ENCODE assay signal across 15 cellular contexts in genomic region chr20:10649080-10649816, GRCh38. TPM values are rescaled to one million over a fixed set of nuclear protein-coding genes. Genes with fewer than 3 reads are reported as not detected.
DNase-seq lines count a peak whose midpoint lies in the region; ATAC-seq, FAIRE-seq and TF ChIP-seq lines count a peak whose summit lies in the region.
"Had no signal": no experiment of that assay in that cellular context is flagged by ENCODE, and none has a peak within 500 bp of the region (broad histone marks: within the 10 kb centered on the region; RNA-seq: fewer than 3 reads in every experiment).

No MANE protein-coding gene starts in this region.

- H3K27me3 Mint-ChIP-seq in HFFc6 (ENCODE audit: insufficient read depth) = no peaks in the 10 kb centered on the region; the same call in 1 of the 2 replicates

- no peaks in the 10 kb centered on the region for H3K9me3 ChIP-seq in mesodermal cell (ENCODE audit: control insufficient read depth, low read length)
- H3K9me3 ChIP-seq in thoracic aorta = no peaks in the 10 kb centered on the region
- H3K9me3 ChIP-seq in pancreas = no peaks in the 10 kb centered on the region

- H3K27me3 ChIP-seq in thoracic aorta (replicated peaks; ENCODE audit: insufficient read depth) = no peaks in the 10 kb centered on the region
- no peaks in the 10 kb centered on the region for H3K27me3 ChIP-seq in pancreas

- peaks cover 54% of the 10 kb centered on the region for H3K4me1 Mint-ChIP-seq in HFFc6 (ENCODE audit: low read depth)
- H3K4me1 Mint-ChIP-seq: activated naive CD8-positive, alpha-beta T cell treated with anti-CD3 and anti-CD28 coated beads, Interleukin-2, amount 50 U/mL, for 24 hours had no signal

- H3K36me3 Mint-ChIP-seq in HFFc6 (ENCODE audit: low read depth) = peaks cover 26% of the 10 kb centered on the region
- H3K36me3 Mint-ChIP-seq: activated CD4-positive, alpha-beta memory T cell treated with anti-CD3 and anti-CD28 coated beads for 36 hours had no signal

- H3K4me1 ChIP-seq in mesodermal cell (ENCODE audit: control insufficient read depth, insufficient read depth, low read length, poor library complexity, severe bottlenecking) (peaks cover 63% of the 10 kb centered on the region), thoracic aorta (ENCODE audit: control insufficient read depth in 1 of 2, low read depth in 2 of 2) (peaks cover 42 to 96% of the 10 kb centered on the region in 2 donors), pancreas (peaks cover 12 to 19% (median 18%) of the 10 kb centered on the region in 3 donors)

- H3K27ac ChIP-seq in mesodermal cell (ENCODE audit: low read depth, low read length, severe bottlenecking) = peak overlapping the region; percentile 0
- H3K27ac ChIP-seq in thoracic aorta = peak overlapping the region; percentile 98 to 100
- no peak overlapping the region for H3K27ac ChIP-seq in pancreas

- H3K4me3 ChIP-seq in mesodermal cell (ENCODE audit: extremely low read depth, insufficient read depth, low read length, poor library complexity, severe bottlenecking) = no peak overlapping the region
- no peak overlapping the region for H3K4me3 ChIP-seq in thoracic aorta
- H3K4me3 ChIP-seq in pancreas = no peak overlapping the region

- ATAC-seq in thoracic aorta (ENCODE audit: insufficient number of reproducible peaks, low FRiP score, low read depth) (no peak), esophagus mucosa (no peak), pancreas (no peak), GM18873 (IDR thresholded peaks at IDR 0.05; ENCODE audit: low FRiP score, unreplicated experiment) (no peak)
- ATAC-seq: activated naive CD8-positive, alpha-beta T cell treated with anti-CD3 and anti-CD28 coated beads, Interleukin-2, amount 50 U/mL, for 24 hours; activated T-cell treated with anti-CD3 and anti-CD28 coated beads, Interleukin-2, amount 50 U/mL, for 72 hours had no signal

- H3K4me3 Mint-ChIP-seq in HFFc6 = peak overlapping the region; percentile 64; the same call in 1 of the 2 replicates
- H3K4me3 Mint-ChIP-seq: activated CD4-positive, alpha-beta memory T cell treated with anti-CD3 and anti-CD28 coated beads for 36 hours; activated naive CD8-positive, alpha-beta T cell treated with anti-CD3 and anti-CD28 coated beads, Interleukin-2, amount 50 U/mL, for 24 hours; activated T-cell treated with anti-CD3 and anti-CD28 coated beads, Interleukin-2, amount 50 U/mL, for 72 hours had no signal

- intact Hi-C loops in pancreas (cut with DNase I) = no loop called here

- no peak for FAIRE-seq in pancreas (lab: Jason Lieb, UNC)

- peaks cover 98% of the 10 kb centered on the region for H3K36me3 ChIP-seq in mesodermal cell (ENCODE audit: control insufficient read depth, insufficient read depth, low read length)
- peaks cover 72% of the 10 kb centered on the region for H3K36me3 ChIP-seq in thoracic aorta
- H3K36me3 ChIP-seq in pancreas = peaks cover 0 to 82% (median 71%) of the 10 kb centered on the region in 3 donors

- TF ChIP-seq CTCF in HFFc6 (IDR thresholded peaks at IDR 0.05) (no peak), thoracic aorta (IDR thresholded peaks at IDR 0.05) (no peak), pancreas (IDR thresholded peaks at IDR 0.05) (no peak)

- DNase-seq in HFFc6 (no peak), astrocyte of the hippocampus (ENCODE audit: low read depth, low spot score) (peak; percentile 42), thoracic aorta (ENCODE audit: low spot score) (no peak), pancreas (no peak)
- DNase-seq: activated CD4-positive, alpha-beta memory T cell treated with anti-CD3 and anti-CD28 coated beads for 36 hours; activated naive CD8-positive, alpha-beta T cell treated with anti-CD3 and anti-CD28 coated beads, Interleukin-2, amount 50 U/mL, for 24 hours; activated T-cell treated with anti-CD3 and anti-CD28 coated beads, Interleukin-2, amount 50 U/mL, for 72 hours; DMS153; GOT3; islet precursor cell; NCI-H526 treated with DMSO at 0.1 percent for 48 hours; posterior cingulate gyrus had no signal

- WGBS in mesodermal cell (ENCODE audit: insufficient coverage in 2 of 2), 2 experiments = 75 to 84% methylated on average over 4 to 5 of the region's 8 CpGs
- WGBS in pancreas, 2 donors = 90% methylated on average over 8 of the region's 8 CpGs

- H3K9me3 Mint-ChIP-seq in HFFc6 = no peaks in the 10 kb centered on the region
- H3K9me3 Mint-ChIP-seq: activated CD4-positive, alpha-beta memory T cell treated with anti-CD3 and anti-CD28 coated beads for 36 hours; activated naive CD8-positive, alpha-beta T cell treated with anti-CD3 and anti-CD28 coated beads, Interleukin-2, amount 50 U/mL, for 24 hours; activated T-cell treated with anti-CD3 and anti-CD28 coated beads, Interleukin-2, amount 50 U/mL, for 72 hours had no signal

- peak overlapping the region; percentile 44; the same call in 1 of the 2 replicates for H3K27ac Mint-ChIP-seq in HFFc6
- H3K27ac Mint-ChIP-seq: activated CD4-positive, alpha-beta memory T cell treated with anti-CD3 and anti-CD28 coated beads for 36 hours; activated naive CD8-positive, alpha-beta T cell treated with anti-CD3 and anti-CD28 coated beads, Interleukin-2, amount 50 U/mL, for 24 hours; activated T-cell treated with anti-CD3 and anti-CD28 coated beads, Interleukin-2, amount 50 U/mL, for 72 hours had no signal

RNA-seq across cellular contexts. Expression of gene JAG1, which starts 24.6 kb away (rescaled TPM):
- total RNA-seq in HFFc6 (2021; fragmentation: NEBNext Ultra II Directional; extraction: Animal tissue kit (Norgen Biotek cat#: 25700)) = 1 to 10 TPM; 3.0 to 9.3 (median 8.2) TPM
- 58.5 TPM for polyA plus RNA-seq in mesodermal cell (2013, experiment 1 of 2)
- polyA plus RNA-seq in mesodermal cell (2013, experiment 2 of 2) = 46.2 TPM
- total RNA-seq in thoracic aorta = 100 to 1,000 TPM; 237 to 253 TPM
- 118 TPM for total RNA-seq in esophagus mucosa
- total RNA-seq in pancreas = 10 to 100 TPM; 22.6 to 60.1 (median 27.4) TPM
- polyA plus RNA-seq in pancreas = 10 to 100 TPM; 13.9 to 14.6 TPM

Comparison
In these comparisons a context has a peak if more than half of its experiments do, and no peak if none do; other contexts are left out.
1. H3K27ac ChIP-seq: peak in mesodermal cell (single experiment) and thoracic aorta (2 of 2); none in pancreas (0 of 4).